In genomic region chr10:5888843-5889623, GRCh38 we compare ENCODE assay signal across 8 cellular contexts. TPM values are rescaled to one million over a fixed set of nuclear protein-coding genes. Genes with fewer than 3 reads are reported as not detected.
A peak's percentile ranks its signal among the peaks of the same experiment; 100 is the strongest.
DNase-seq lines count a peak whose midpoint lies in the region; ATAC-seq, FAIRE-seq and TF ChIP-seq lines count a peak whose summit lies in the region.

No MANE protein-coding gene starts in this region.

- H3K27me3 Mint-ChIP-seq in T-helper 17 cell (no peaks in the 10 kb centered on the region), MCF 10A (ENCODE audit: insufficient read depth, unreplicated experiment) (no peaks in the 10 kb centered on the region)

- H3K4me3 Mint-ChIP-seq in T-helper 17 cell, result peak overlapping the region; percentile 94
- H3K4me3 Mint-ChIP-seq in MCF 10A (ENCODE audit: unreplicated experiment), result peak overlapping the region; percentile 80

- peaks cover 8% of the 10 kb centered on the region for H3K36me3 ChIP-seq in BE2C
- H3K36me3 ChIP-seq in keratinocyte (ENCODE audit: control insufficient read depth in 2 of 2, extremely low read depth in 1 of 2, insufficient read depth in 2 of 2, low read length in 2 of 2), result peaks cover 5 to 14% of the 10 kb centered on the region in 2 experiments

- no peaks in the 10 kb centered on the region for H3K9me3 ChIP-seq in BE2C
- no peaks in the 10 kb centered on the region for H3K9me3 ChIP-seq in T-helper 17 cell (ENCODE audit: control insufficient read depth, low read length, poor library complexity, severe bottlenecking)
- H3K9me3 ChIP-seq in keratinocyte (ENCODE audit: control insufficient read depth, low read depth, low read length), result no peaks in the 10 kb centered on the region

- no peaks in the 10 kb centered on the region for H3K27me3 ChIP-seq in BE2C
- H3K27me3 ChIP-seq in keratinocyte (ENCODE audit: control insufficient read depth, extremely low read depth, insufficient read depth, low read length), result no peaks in the 10 kb centered on the region

- H3K4me1 Mint-ChIP-seq in T-helper 17 cell (peaks cover 41% of the 10 kb centered on the region), MCF 10A (ENCODE audit: insufficient read depth, unreplicated experiment) (peaks cover 35% of the 10 kb centered on the region)

- H3K4me1 ChIP-seq in BE2C (no peaks in the 10 kb centered on the region; the same call in 1 of the 2 replicates), keratinocyte (ENCODE audit: control insufficient read depth, extremely low read depth, insufficient read depth, low read length) (peaks cover 29% of the 10 kb centered on the region)

- FAIRE-seq in keratinocyte (lab: Jason Lieb, UNC), result no peak

- H3K79me2 ChIP-seq in keratinocyte (ENCODE audit: control insufficient read depth, insufficient read depth, low read length), result peaks cover 47% of the 10 kb centered on the region

- H3K9me1 ChIP-seq in keratinocyte (ENCODE audit: control insufficient read depth, extremely low read depth, insufficient read depth, low read length), result peaks cover 4% of the 10 kb centered on the region

- TF ChIP-seq CTCF in BE2C (IDR thresholded peaks at IDR 0.05; ENCODE audit: low read depth, low read length) (no peak), MCF 10A (IDR thresholded peaks at IDR 0.05; ENCODE audit: unreplicated experiment) (no peak), keratinocyte (optimal IDR thresholded peaks at IDR 0.05 in 1 of 3, IDR thresholded peaks at IDR 0.05 in 1 of 3, conservative IDR thresholded peaks at IDR 0.05 in 1 of 3; ENCODE audit: extremely low read depth in 1 of 3, insufficient read depth in 2 of 3, low read length in 3 of 3) (no peak)

- H3K9ac ChIP-seq in keratinocyte (ENCODE audit: control insufficient read depth, extremely low read depth, insufficient read depth, low read length), result peak overlapping the region; percentile 83

- peak overlapping the region; percentile 100 for H3K4me2 ChIP-seq in keratinocyte (ENCODE audit: control insufficient read depth, extremely low read depth, insufficient read depth, low read depth, low read length)

- peak overlapping the region; percentile 79 for H3K27ac Mint-ChIP-seq in T-helper 17 cell
- H3K27ac Mint-ChIP-seq in MCF 10A (ENCODE audit: low read depth, unreplicated experiment), result peak overlapping the region; percentile 49

- peak overlapping the region; percentile 82 for H3K4me3 ChIP-seq in BE2C (ENCODE audit: low read depth, low read length)
- peak overlapping the region; percentile 61 to 87 (median 70) for H3K4me3 ChIP-seq in keratinocyte (ENCODE audit: control insufficient read depth in 2 of 3, extremely low read depth in 1 of 3, insufficient read depth in 2 of 3, low read depth in 1 of 3, low read length in 3 of 3)

- H2AFZ ChIP-seq in keratinocyte (ENCODE audit: control insufficient read depth, low read length), result peak overlapping the region; percentile 86

- no peaks in the 10 kb centered on the region for H3K9me3 Mint-ChIP-seq in MCF 10A (ENCODE audit: unreplicated experiment)

- H3K36me3 Mint-ChIP-seq in T-helper 17 cell (ENCODE audit: low read depth) (peaks cover 2% of the 10 kb centered on the region), MCF 10A (ENCODE audit: insufficient read depth, unreplicated experiment) (peaks cover 44% of the 10 kb centered on the region)

- H3K27ac ChIP-seq in keratinocyte (ENCODE audit: control insufficient read depth, insufficient read depth, low read length), result peak overlapping the region; percentile 62

- BruUV-seq in MCF 10A (replicated peaks; lab: Mats Ljungman, UMichigan), result TSS peak; percentile 27

- H4K20me1 ChIP-seq in keratinocyte (ENCODE audit: control insufficient read depth, extremely low read depth, insufficient read depth, low read length), result no peaks in the 10 kb centered on the region

- intact Hi-C loops in MCF 10A (cut with micrococcal nuclease), result loop anchor here (2.0 to 5.0 kb wide), 3 partner anchors 77 to 202 kb away; partner anchors contain the start of genes GDI2 and IL15RA

- peak; percentile 57 for DNase-seq in BE2C
- DNase-seq in T-helper 17 cell, result peak; percentile 21 to 35 (median 23)
- peak; percentile 27 for DNase-seq in MCF 10A (ENCODE audit: unreplicated experiment)
- DNase-seq in keratinocyte (ENCODE audit: low read depth, low spot score), result no peak
- DNase-seq in stimulated activated CD4-positive, alpha-beta T cell treated with anti-CD3 and anti-CD28 coated beads, Interleukin-1b, Interleukin-23, amount 100 ng/mL, for 48 hours, result peak; percentile 31
- DNase-seq in NCI-H524 treated with DMSO at 0.1 percent for 48 hours (lab: John Stamatoyannopoulos, UW), result no peak

- CTCF ChIA-PET in MCF 10A (lab: Yijun Ruan, JAX), result interaction anchor here (0.5 to 3.9 kb wide), 5 partner anchors 16 to 445 kb away, joined by 4 to 16 read pairs (median 4); partner anchors contain the start of gene IL15RA

- ATAC-seq in GM19328 (IDR thresholded peaks at IDR 0.05; ENCODE audit: unreplicated experiment) (peak; percentile 22), HG03457 (IDR thresholded peaks at IDR 0.05; ENCODE audit: unreplicated experiment) (peak; percentile 17), T-helper 17 cell (peak; percentile 27)

- POLR2A ChIA-PET in MCF 10A (lab: Yijun Ruan, JAX), result interaction anchor here (0.7 to 6.6 kb wide), 24 partner anchors 9 to 463 kb away, joined by 3 to 118 read pairs (median 4); partner anchors contain the start of genes GDI2, IL15RA and TASOR2

- dilution Hi-C loops in keratinocyte (cut with MboI; ENCODE audit: extremely low pct_ligation_motif_present, low sequenced_read_pairs), result no loop called here

RNA-seq across cellular contexts. Expression of gene ANKRD16, which starts 0.7 kb away (rescaled TPM):
- polyA plus RNA-seq in BE2C (2012; ENCODE audit: insufficient read depth, insufficient read length, low read depth), result 10.9 TPM
- total RNA-seq in T-helper 17 cell (1 to 10 TPM; 3.2 to 4.0 TPM), MCF 10A (2022) (9.9 and 10.6 TPM in 2 replicates)
- 5.4 to 6.2 TPM (median 6.0 TPM) in 3 replicates for polyA plus RNA-seq in keratinocyte
- polyA plus RNA-seq in keratinocyte (2011; ENCODE audit: low read depth), result 2.2 TPM
- polyA plus RNA-seq in keratinocyte (2011; cell fraction: cytosol; rRNA removed), result 2.5 and 2.7 TPM in 2 replicates
- 6.3 and 6.6 TPM in 2 replicates for polyA plus RNA-seq in keratinocyte (2011; cell fraction: nucleus; rRNA removed)
- polyA plus RNA-seq in keratinocyte (2012; ENCODE audit: low replicate concordance), result 1.6 and 4.9 TPM in 2 replicates
- 8.1 to 26.6 TPM (median 11.4 TPM) in 3 replicates for polyA minus RNA-seq in keratinocyte
- polyA minus RNA-seq in keratinocyte (2011; cell fraction: cytosol; rRNA and poly(A)+ RNA removed), result 3.1 TPM
- polyA minus RNA-seq in keratinocyte (2011; cell fraction: nucleus; rRNA and poly(A)+ RNA removed), result 5.4 and 7.4 TPM in 2 replicates

RNA-seq across cellular contexts. Expression of gene FBH1, which starts 1.0 kb away (rescaled TPM):
- polyA plus RNA-seq in BE2C (2012; ENCODE audit: insufficient read depth, insufficient read length, low read depth), result 114 TPM
- total RNA-seq in T-helper 17 cell (10 to 100 TPM; 51.6 to 69.0 TPM), MCF 10A (2022) (61.8 and 70.5 TPM in 2 replicates)
- 55.9 to 70.0 TPM (median 61.8 TPM) in 3 replicates for polyA plus RNA-seq in keratinocyte
- 78.7 TPM for polyA plus RNA-seq in keratinocyte (2011; ENCODE audit: low read depth)
- 62.0 and 66.6 TPM in 2 replicates for polyA plus RNA-seq in keratinocyte (2011; cell fraction: cytosol; rRNA removed)
- polyA plus RNA-seq in keratinocyte (2011; cell fraction: nucleus; rRNA removed), result 128 and 134 TPM in 2 replicates
- polyA plus RNA-seq in keratinocyte (2012; ENCODE audit: low replicate concordance), result 42.4 and 43.7 TPM in 2 replicates
- polyA minus RNA-seq in keratinocyte, result 132 to 146 TPM (median 141 TPM) in 3 replicates
- polyA minus RNA-seq in keratinocyte (2011; cell fraction: cytosol; rRNA and poly(A)+ RNA removed), result 88.1 TPM
- polyA minus RNA-seq in keratinocyte (2011; cell fraction: nucleus; rRNA and poly(A)+ RNA removed), result 57.0 and 97.7 TPM in 2 replicates

Comparison
In these comparisons a context has a peak if more than half of its experiments do, and no peak if none do; other contexts are left out.
1. DNase-seq: peak in BE2C (single experiment), T-helper 17 cell (3 of 3), MCF 10A (single experiment) and stimulated activated CD4-positive, alpha-beta T cell treated with anti-CD3 and anti-CD28 coated beads, Interleukin-1b, Interleukin-23, amount 100 ng/mL, for 48 hours (single experiment); none in keratinocyte (single experiment) and NCI-H524 treated with DMSO at 0.1 percent for 48 hours (single experiment).
2. Peak in every context shown above with its lines, with median percentiles within 50 percentile points of each other: ATAC-seq.